1 cellular context compared by ENCODE assay signal in genomic region chr4:148823419-148823769, GRCh38.
TF ChIP-seq lines count a peak whose summit lies in the region.

No MANE protein-coding gene starts in this region.

TF ChIP-seq in GM23338, 12 proteins besides CTCF, POLR2A, EP300 and RAD21 (continued from another document):
- no peak for TF ChIP-seq REST (IDR thresholded peaks at IDR 0.05; ENCODE audit: unreplicated experiment)
- no peak for TF ChIP-seq JUNB (IDR thresholded peaks at IDR 0.05; ENCODE audit: unreplicated experiment)
